ENCODE assay signal across 25 cellular contexts in the genomic region with DNA sequence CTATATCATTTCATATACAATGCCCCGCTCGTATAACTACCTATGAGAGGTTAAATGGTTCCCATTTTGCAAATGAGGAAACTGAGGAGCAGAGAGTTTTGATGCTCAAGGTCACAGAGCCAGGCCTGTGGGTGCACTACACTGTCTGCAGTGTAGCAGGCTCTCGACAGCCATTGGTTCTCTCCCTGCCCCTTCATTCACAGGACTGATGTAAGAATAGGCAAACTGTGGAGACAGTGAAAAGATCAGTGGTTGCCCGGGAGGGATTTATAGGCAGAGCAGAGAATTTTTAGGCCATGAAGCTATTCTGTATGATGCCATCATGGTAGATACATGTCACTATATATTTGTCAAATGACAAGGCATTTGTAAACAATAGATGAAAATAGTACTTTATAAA. TPM values are rescaled to one million over a fixed set of nuclear protein-coding genes. Genes with fewer than 3 reads are reported as not detected.
DNase-seq lines count a peak whose midpoint lies in the region; ATAC-seq, FAIRE-seq and TF ChIP-seq lines count a peak whose summit lies in the region.
"Had no signal": no experiment of that assay in that cellular context is flagged by ENCODE, and none has a peak within 500 bp of the region (broad histone marks: within the 10 kb centered on the region; RNA-seq: fewer than 3 reads in every experiment).

No MANE protein-coding gene starts in this region.

- H3K79me1 ChIP-seq in IMR-90 (ENCODE audit: low read depth in 1 of 2, low read length in 2 of 2) (no peaks in the 10 kb centered on the region), mesendoderm (ENCODE audit: low read length) (no peaks in the 10 kb centered on the region)

- H3K9me1 ChIP-seq in IMR-90 (ENCODE audit: insufficient read depth, low read length) (peaks cover 4% of the 10 kb centered on the region; the same call in 1 of the 2 replicates), K562 (ENCODE audit: control insufficient read depth, insufficient read depth, low read length) (no peaks in the 10 kb centered on the region)

- H3K23ac ChIP-seq in IMR-90 (ENCODE audit: low read depth, low read length) (no peak overlapping the region), mesendoderm (ENCODE audit: low read length) (no peak overlapping the region)

- H3K79me2 ChIP-seq in K562 (ENCODE audit: control insufficient read depth, insufficient read depth, low read length) (no peaks in the 10 kb centered on the region), mesendoderm (ENCODE audit: control insufficient read depth, insufficient read depth, low read length) (no peaks in the 10 kb centered on the region)

- H3K4ac ChIP-seq in IMR-90 (ENCODE audit: low read depth, low read length) (no peak overlapping the region), mesendoderm (ENCODE audit: low read depth, low read length) (no peak overlapping the region)

- TF ChIP-seq POLR2A in IMR-90 (IDR thresholded peaks at IDR 0.05; ENCODE audit: low read depth, low read length) (no peak), K562 (conservative IDR thresholded peaks at IDR 0.05) (no peak), testis (IDR thresholded peaks at IDR 0.05) (no peak)

- H3K36me3 ChIP-seq in Caco-2 (ENCODE audit: control insufficient read depth, insufficient read depth, low read length) (no peaks in the 10 kb centered on the region), IMR-90 (ENCODE audit: control insufficient read depth, insufficient read depth, low read length) (no peaks in the 10 kb centered on the region), K562 (ENCODE audit: control insufficient read depth, insufficient read depth, low read length) (no peaks in the 10 kb centered on the region), mesendoderm (ENCODE audit: control insufficient read depth, insufficient read depth, low read length) (no peaks in the 10 kb centered on the region), testis (ENCODE audit: low read depth, missing control alignments) (no peaks in the 10 kb centered on the region)
- H3K36me3 ChIP-seq: BE2C had no signal

- no TSS peak for BruUV-seq in Caco-2 (replicated peaks; lab: Mats Ljungman, UMichigan)
- no TSS peak for BruUV-seq in IMR-90 (replicated peaks; lab: Mats Ljungman, UMichigan)
- no TSS peak for BruUV-seq in K562 (replicated peaks; lab: Mats Ljungman, UMichigan)

- peaks cover 5% of the 10 kb centered on the region; the same call in 1 of the 2 replicates for H3K9me3 ChIP-seq in Caco-2
- H3K9me3 ChIP-seq in IMR-90 (ENCODE audit: control insufficient read depth, insufficient read depth, low read length): no peaks in the 10 kb centered on the region
- no peaks in the 10 kb centered on the region for H3K9me3 ChIP-seq in K562 (replicated peaks; ENCODE audit: control insufficient read depth, insufficient read depth, low read depth, low read length)
- H3K9me3 ChIP-seq in testis: no peaks in the 10 kb centered on the region
- H3K9me3 ChIP-seq: BE2C had no signal

- H2BK120ac ChIP-seq in IMR-90 (ENCODE audit: low read depth, low read length): no peak overlapping the region
- H2BK120ac ChIP-seq in mesendoderm (ENCODE audit: low read depth, low read length): no peak overlapping the region

- H2AK5ac ChIP-seq in IMR-90 (ENCODE audit: low read depth, low read length): 0 out of 2 replicates have a peak overlapping the region, but pooled peaks have one; percentile 3
- H2AK5ac ChIP-seq in mesendoderm (ENCODE audit: low read length): no peak overlapping the region

- H2BK20ac ChIP-seq in IMR-90 (ENCODE audit: low read depth, low read length): no peak overlapping the region

- no peak overlapping the region for H3K14ac ChIP-seq in IMR-90 (replicated peaks; ENCODE audit: low read depth, low read length)

- H4K5ac ChIP-seq in IMR-90 (ENCODE audit: low read depth, low read length) (no peak overlapping the region), mesendoderm (ENCODE audit: low read length) (no peak overlapping the region)

- H4K20me1 ChIP-seq in IMR-90 (ENCODE audit: insufficient read depth, low read length): no peaks in the 10 kb centered on the region
- no peaks in the 10 kb centered on the region for H4K20me1 ChIP-seq in K562 (replicated peaks; ENCODE audit: control insufficient read depth, insufficient read depth, low read length)

- in situ Hi-C loops in IMR-90 (cut with MboI; ENCODE audit: low sequenced_read_pairs) (no loop called here), K562 (cut with MboI) (no loop called here)

- no peak overlapping the region for H3K4me2 ChIP-seq in IMR-90 (ENCODE audit: low read depth, low read length)
- peak overlapping the region; percentile 76; the same call in 1 of the 2 replicates for H3K4me2 ChIP-seq in K562 (ENCODE audit: insufficient read depth, low read length)
- H3K4me2 ChIP-seq in mesendoderm (ENCODE audit: low read length): no peak overlapping the region
- H3K4me2 ChIP-seq: GM23338 had no signal

- DNase-seq in Caco-2 (no peak), IMR-90 (no peak), K562 (ENCODE audit: extremely low read depth in 1 of 4, low spot score in 3 of 4) (no peak), mesendoderm (peak; percentile 44), testis (no peak), NCI-H1417 treated with DMSO at 0.1 percent for 48 hours (lab: John Stamatoyannopoulos, UW) (no peak)
- DNase-seq: ACHN; BE2C; C1 segment of cervical spinal cord; CD4-positive, CD25-positive, alpha-beta regulatory T cell; CD8-positive, alpha-beta memory T cell; COR-L47; DMS79; GDM1; H7; HFFc6 had no signal

- H3K27me3 Mint-ChIP-seq in Caco-2 (ENCODE audit: insufficient read depth, unreplicated experiment): no peaks in the 10 kb centered on the region
- H3K27me3 Mint-ChIP-seq: CD4-positive, CD25-positive, alpha-beta regulatory T cell; CD8-positive, alpha-beta memory T cell; IgD-negative memory B cell had no signal

- H2AK9ac ChIP-seq in IMR-90 (replicated peaks; ENCODE audit: low read depth, low read length, poor library complexity): no peak overlapping the region

- H3K4me3 ChIP-seq in Caco-2 (ENCODE audit: low read depth, low read length) (no peak overlapping the region), IMR-90 (ENCODE audit: insufficient read depth, low read depth, low read length) (no peak overlapping the region), K562 (no peak overlapping the region), mesendoderm (ENCODE audit: low read length) (no peak overlapping the region), testis (no peak overlapping the region)
- H3K4me3 ChIP-seq: GM23338 had no signal

- no peak for TF ChIP-seq CTCF in Caco-2 (IDR thresholded peaks at IDR 0.05; ENCODE audit: insufficient read depth in 1 of 2, low read depth in 1 of 2, low read length in 1 of 2, severe bottlenecking in 1 of 2, unreplicated experiment in 1 of 2)
- TF ChIP-seq CTCF in IMR-90 (conservative IDR thresholded peaks at IDR 0.05; ENCODE audit: low read depth, low read length): no peak
- no peak for TF ChIP-seq CTCF in K562 (IDR thresholded peaks at IDR 0.05 in 2 of 3, conservative IDR thresholded peaks at IDR 0.05 in 1 of 3; ENCODE audit: insufficient read depth in 2 of 3, low read depth in 1 of 3, low read length in 3 of 3)
- no peak for TF ChIP-seq CTCF in testis (IDR thresholded peaks at IDR 0.05)

- H3K27ac ChIP-seq in IMR-90 (ENCODE audit: insufficient read depth, low read length): peak overlapping the region; percentile 36; the same call in 1 of the 2 replicates
- H3K27ac ChIP-seq in K562 (ENCODE audit: extremely low read depth, low read depth, low read length): peak overlapping the region; percentile 85
- no peak overlapping the region for H3K27ac ChIP-seq in mesendoderm (ENCODE audit: low read depth, low read length)
- H3K27ac ChIP-seq in testis: no peak overlapping the region
- H3K27ac ChIP-seq: HL-60 had no signal

- ATAC-seq in IMR-90 (ENCODE audit: low read depth): peak; percentile 38; the same call in 1 of the 2 replicates
- peak; percentile 65 for ATAC-seq in K562
- no peak for ATAC-seq in GM21723 (IDR thresholded peaks at IDR 0.05; ENCODE audit: unreplicated experiment)
- ATAC-seq: GM23338, HCT116 had no signal

- peaks cover 12% of the 10 kb centered on the region for H3K9me3 Mint-ChIP-seq in Caco-2 (ENCODE audit: unreplicated experiment)
- H3K9me3 Mint-ChIP-seq: CD8-positive, alpha-beta memory T cell; HFFc6 had no signal

- no peaks in the 10 kb centered on the region for H3K36me3 Mint-ChIP-seq in Caco-2 (ENCODE audit: insufficient read depth, unreplicated experiment)
- H3K36me3 Mint-ChIP-seq: CD4-positive, CD25-positive, alpha-beta regulatory T cell had no signal

- H3K27me3 ChIP-seq in Caco-2 (replicated peaks; ENCODE audit: control insufficient read depth, insufficient read depth, low read length): no peaks in the 10 kb centered on the region
- H3K27me3 ChIP-seq in IMR-90 (ENCODE audit: control insufficient read depth, insufficient read depth, low read length): peaks cover 1% of the 10 kb centered on the region
- H3K27me3 ChIP-seq in K562 (ENCODE audit: control insufficient read depth in 2 of 2, insufficient read depth in 2 of 2, low read length in 2 of 2): no peaks in the 10 kb centered on the region
- H3K27me3 ChIP-seq in mesendoderm (ENCODE audit: insufficient read depth, low read length, poor library complexity): no peaks in the 10 kb centered on the region
- no peaks in the 10 kb centered on the region for H3K27me3 ChIP-seq in testis
- H3K27me3 ChIP-seq: BE2C had no signal

- dilution Hi-C loops in IMR-90 (cut with HindIII; ENCODE audit: low sequenced_read_pairs, unreplicated experiment): no loop called here

- H4K8ac ChIP-seq in IMR-90 (ENCODE audit: low read depth in 2 of 2, low read length in 2 of 2) (peak overlapping the region in 1 of 2 experiments; percentile 88; a peak in 1 of 4 replicates), mesendoderm (ENCODE audit: low read depth, low read length) (no peak overlapping the region)

- POLR2A ChIA-PET in Caco-2 (lab: Charles Lee) (no interaction called here), IMR-90 (lab: Charles Lee; ENCODE audit: unreplicated experiment) (no interaction called here), K562 (lab: Yijun Ruan, JAX) (interaction anchor here (0.7 to 2.3 kb wide), 7 partner anchors 9 to 258 kb away, joined by 3 to 7 read pairs (median 3); no protein-coding TSS in a partner anchor)

- TF ChIP-seq RAD21 in IMR-90 (IDR thresholded peaks at IDR 0.05; ENCODE audit: low read length) (no peak), K562 (CRISPR knock-in tag; conservative IDR thresholded peaks at IDR 0.05 in 1 of 2, IDR thresholded peaks at IDR 0.05 in 1 of 2) (no peak)

- FAIRE-seq in K562 (lab: Jason Lieb, UNC): no peak
- FAIRE-seq: A204.1, D721Med, GM12892, GM18507 had no signal

- H4K91ac ChIP-seq in IMR-90 (ENCODE audit: insufficient read depth, low read depth, low read length): no peak overlapping the region

- H3K18ac ChIP-seq in IMR-90 (ENCODE audit: low read depth, low read length) (no peak overlapping the region), mesendoderm (ENCODE audit: low read length) (no peak overlapping the region)

- peak overlapping the region; percentile 50 for H3K27ac Mint-ChIP-seq in Caco-2 (ENCODE audit: unreplicated experiment)
- H3K27ac Mint-ChIP-seq: CD4-positive, CD25-positive, alpha-beta regulatory T cell; GM23338; HFFc6 had no signal

- H2BK15ac ChIP-seq in IMR-90 (ENCODE audit: low read depth, low read length) (no peak overlapping the region; the same call in 2 of the 3 replicates), mesendoderm (replicated peaks; ENCODE audit: low read depth) (no peak overlapping the region)

- H2BK5ac ChIP-seq in IMR-90 (ENCODE audit: low read depth, low read length, poor library complexity, severe bottlenecking) (no peak overlapping the region), mesendoderm (ENCODE audit: low read length) (no peak overlapping the region)

- H3K4me1 ChIP-seq in Caco-2: peaks cover 26% of the 10 kb centered on the region
- peaks cover 9% of the 10 kb centered on the region for H3K4me1 ChIP-seq in IMR-90 (ENCODE audit: control insufficient read depth, insufficient read depth, low read length)
- peaks cover 46 to 56% of the 10 kb centered on the region in 2 experiments; a peak in 4 of 5 replicates for H3K4me1 ChIP-seq in K562 (replicated peaks in 1 of 2; ENCODE audit: control insufficient read depth in 2 of 2, insufficient read depth in 2 of 2, low read length in 2 of 2)
- H3K4me1 ChIP-seq in mesendoderm (ENCODE audit: control insufficient read depth, low read depth, low read length): peaks cover 15% of the 10 kb centered on the region
- H3K4me1 ChIP-seq in testis: no peaks in the 10 kb centered on the region
- H3K4me1 ChIP-seq: BE2C had no signal

- no peak overlapping the region for H3K4me3 Mint-ChIP-seq in Caco-2 (ENCODE audit: unreplicated experiment)
- H3K4me3 Mint-ChIP-seq: CD4-positive, CD25-positive, alpha-beta regulatory T cell; CD8-positive, alpha-beta memory T cell; GM23338; HFFc6 had no signal

- H2AFZ ChIP-seq in IMR-90 (replicated peaks; ENCODE audit: low read length, poor library complexity): no peak overlapping the region
- peak overlapping the region; percentile 94; the same call in 1 of the 2 replicates for H2AFZ ChIP-seq in K562 (ENCODE audit: low read depth, low read length)

- WGBS in IMR-90 (ENCODE audit: extremely low coverage in 2 of 2, insufficient read length in 1 of 2), 2 experiments: 67% methylated on average over 1 of the region's 4 CpGs; no CpG with 5 or more reads in 1 of the 2 experiments
- 18% methylated on average over 4 of the region's 4 CpGs for WGBS in K562 (ENCODE audit: insufficient coverage, low coverage, missing lambda C conversion rate)
- WGBS in mesendoderm (ENCODE audit: extremely low coverage, insufficient coverage, low lambda C conversion rate): no CpG with 5 or more reads among the region's 4 CpGs
- 78 to 85% methylated on average over 4 of the region's 4 CpGs for WGBS in testis, 2 donors

- H3K56ac ChIP-seq in IMR-90 (ENCODE audit: extremely low read depth, insufficient read depth, low read length) (no peak overlapping the region), mesendoderm (ENCODE audit: low read length) (no peak overlapping the region)

- no peak overlapping the region for H3K9ac ChIP-seq in IMR-90 (ENCODE audit: low read depth, low read length)
- peak overlapping the region in 1 of 2 experiments; percentile 61; a peak in 2 of 4 replicates for H3K9ac ChIP-seq in K562 (ENCODE audit: insufficient read depth in 1 of 2, low read depth in 2 of 2, low read length in 2 of 2)
- H3K9ac ChIP-seq in mesendoderm (ENCODE audit: low read length): no peak overlapping the region

- intact Hi-C loops in Caco-2 (cut with micrococcal nuclease; ENCODE audit: unreplicated experiment): no loop called here
- intact Hi-C loops in IMR-90 (cut with micrococcal nuclease): no loop called here
- intact Hi-C loops in K562 (cut with micrococcal nuclease): no loop called here
- intact Hi-C loops in testis (cut with DNase I; ENCODE audit: low total_unique reads): no loop called here

- TF ChIP-seq EP300 in K562 (IDR thresholded peaks at IDR 0.05; ENCODE audit: low read length): no peak

- H3K4me1 Mint-ChIP-seq in Caco-2 (ENCODE audit: low read depth, unreplicated experiment): peaks cover 37% of the 10 kb centered on the region
- H3K4me1 Mint-ChIP-seq: CD8-positive, alpha-beta memory T cell had no signal

- CTCF ChIA-PET in Caco-2 (lab: Charles Lee) (interaction anchor here (0.6 to 1.0 kb wide), 6 partner anchors 11 to 519 kb away, joined by 3 to 6 read pairs (median 4); no protein-coding TSS in a partner anchor), IMR-90 (lab: Yijun Ruan, JAX) (interaction anchor here (0.7 to 0.9 kb wide), 2 partner anchors 14 to 522 kb away, joined by 3 read pairs; no protein-coding TSS in a partner anchor), K562 (lab: Yijun Ruan, JAX; ENCODE audit: low intra/inter-chr PET ratio) (interaction anchor here (1.0 to 1.4 kb wide), 2 partner anchors 28 to 519 kb away, joined by 3 to 4 read pairs; no protein-coding TSS in a partner anchor)

RNA-seq across cellular contexts. Expression of gene LBH, which starts 39.0 kb away (rescaled TPM):
- 126 and 159 TPM in 2 replicates for total RNA-seq in Caco-2 (2022)
- 155 and 158 TPM in 2 replicates for total RNA-seq in IMR-90 (2012; rRNA removed)
- 163 and 202 TPM in 2 replicates for polyA plus RNA-seq in IMR-90 (2012; rRNA removed)
- 108 and 247 TPM in 2 replicates for polyA plus RNA-seq in IMR-90 (2012; cell fraction: cytosol; rRNA removed)
- polyA plus RNA-seq in IMR-90 (2012; cell fraction: nucleus; rRNA removed; ENCODE audit: low replicate concordance): 92.9 and 150 TPM in 2 replicates
- 4.1 and 9.5 TPM in 2 replicates for total RNA-seq in K562 (2011; cell fraction: chromatin; rRNA removed; ENCODE audit: low replicate concordance)
- total RNA-seq in K562 (2011; cell fraction: nucleolus; rRNA removed): 14.5 and 15.2 TPM in 2 replicates
- 8.9 and 11.3 TPM in 2 replicates for total RNA-seq in K562 (2011; cell fraction: nucleoplasm; rRNA removed)
- 7.4 and 23.5 TPM in 2 replicates for total RNA-seq in K562 (2014; rRNA removed)
- total RNA-seq in K562 (2014; rRNA removed; fragmentation: Illumina TruSeq; extraction: Trizol): 5.7 and 6.0 TPM in 2 replicates
- 4.6 and 7.3 TPM in 2 replicates for total RNA-seq in K562 (2015; rRNA removed; fragmentation: Illumina TruSeq; extraction: Trizol)
- total RNA-seq in K562 (2021): 9.5 and 12.1 TPM in 2 replicates
- polyA plus RNA-seq in K562 (2011; rRNA removed): 8.2 and 9.5 TPM in 2 replicates
- polyA plus RNA-seq in K562 (2011; cell fraction: cytosol; rRNA removed): 13.7 and 24.2 TPM in 2 replicates
- 4.1 and 4.6 TPM in 2 replicates for polyA plus RNA-seq in K562 (2011; cell fraction: nucleus; rRNA removed)
- polyA plus RNA-seq in K562 (2012): 6.0 and 6.2 TPM in 2 replicates
- polyA plus RNA-seq in K562 (2014; fragmentation: Illumina TruSeq; extraction: Trizol): 8.1 TPM in 2 replicates
- polyA plus RNA-seq in K562 (2014; fragmentation: Nextera tagmentation; extraction: Ambion mirVana): 1 to 10 TPM; 3.1 to 5.9 TPM
- 9.4 and 13.4 TPM in 2 replicates for polyA plus RNA-seq in K562 (2014; rRNA removed)
- 10.9 and 13.0 TPM in 2 replicates for polyA minus RNA-seq in K562 (2011; rRNA and poly(A)+ RNA removed)
- polyA minus RNA-seq in K562 (2011; cell fraction: cytosol; rRNA and poly(A)+ RNA removed): 5.6 and 12.1 TPM in 2 replicates
- 7.7 and 15.4 TPM in 2 replicates for polyA minus RNA-seq in K562 (2011; cell fraction: nucleus; rRNA and poly(A)+ RNA removed)
- 34.2 TPM for polyA plus RNA-seq in mesendoderm (2013, experiment 1 of 2)
- 31.9 TPM for polyA plus RNA-seq in mesendoderm (2013, experiment 2 of 2)
- 10 to 100 TPM; 23.9 to 32.1 TPM for total RNA-seq in testis
- polyA plus RNA-seq in testis (ENCODE audit: insufficient read depth, low read depth, low replicate concordance): 25.7 TPM

RNA-seq across cellular contexts. Expression of gene YPEL5, which starts 45.5 kb away (rescaled TPM):
- total RNA-seq in Caco-2 (2022) (43.6 and 50.9 TPM in 2 replicates), IMR-90 (2012; rRNA removed) (40.7 and 54.7 TPM in 2 replicates), K562 (2014; rRNA removed) (7.8 and 9.1 TPM in 2 replicates), K562 (2014; rRNA removed; fragmentation: Illumina TruSeq; extraction: Trizol) (10.3 and 13.4 TPM in 2 replicates), K562 (2015; rRNA removed; fragmentation: Illumina TruSeq; extraction: Trizol) (4.9 and 5.4 TPM in 2 replicates), K562 (2021) (12.0 and 12.3 TPM in 2 replicates), testis (100 to 1,000 TPM; 131 to 181 TPM)
- polyA plus RNA-seq in IMR-90 (2012; rRNA removed) (49.6 and 62.6 TPM in 2 replicates), K562 (2011; rRNA removed) (34.4 and 37.4 TPM in 2 replicates), K562 (2014; fragmentation: Illumina TruSeq; extraction: Trizol) (10.9 and 11.9 TPM in 2 replicates), K562 (2014; fragmentation: Nextera tagmentation; extraction: Ambion mirVana) (10 to 100 TPM; 19.0 to 23.8 TPM), K562 (2014; rRNA removed) (13.5 and 15.0 TPM in 2 replicates), testis (ENCODE audit: insufficient read depth, low read depth, low replicate concordance) (189 TPM)
- polyA plus RNA-seq in IMR-90 (2012; cell fraction: cytosol; rRNA removed): 14.5 and 14.6 TPM in 2 replicates
- 7.3 and 43.8 TPM in 2 replicates for polyA plus RNA-seq in IMR-90 (2012; cell fraction: nucleus; rRNA removed; ENCODE audit: low replicate concordance)
- total RNA-seq in K562 (2011; cell fraction: chromatin; rRNA removed; ENCODE audit: low replicate concordance): 9.5 and 20.9 TPM in 2 replicates
- 5.9 and 6.2 TPM in 2 replicates for total RNA-seq in K562 (2011; cell fraction: nucleolus; rRNA removed)
- total RNA-seq in K562 (2011; cell fraction: nucleoplasm; rRNA removed): 13.0 and 14.9 TPM in 2 replicates
- polyA plus RNA-seq in K562 (2011; cell fraction: cytosol; rRNA removed): 14.7 and 17.6 TPM in 2 replicates
- polyA plus RNA-seq in K562 (2011; cell fraction: nucleus; rRNA removed): 10.9 and 20.4 TPM in 2 replicates
- polyA plus RNA-seq in K562 (2012): 12.8 and 40.6 TPM in 2 replicates
- polyA minus RNA-seq in K562 (2011; rRNA and poly(A)+ RNA removed): 31.6 and 33.5 TPM in 2 replicates
- 10.4 and 11.4 TPM in 2 replicates for polyA minus RNA-seq in K562 (2011; cell fraction: cytosol; rRNA and poly(A)+ RNA removed)
- polyA minus RNA-seq in K562 (2011; cell fraction: nucleus; rRNA and poly(A)+ RNA removed): 6.6 and 11.2 TPM in 2 replicates
- 34.5 TPM for polyA plus RNA-seq in mesendoderm (2013, experiment 1 of 2)
- polyA plus RNA-seq in mesendoderm (2013, experiment 2 of 2): 34.1 TPM

Comparison
In these comparisons a context has a peak if more than half of its experiments do, and no peak if none do; other contexts are left out.
1. H3K27ac ChIP-seq: peak in IMR-90 (single experiment) and K562 (single experiment); none in mesendoderm (single experiment) and testis (0 of 2).